28 cellular contexts compared by ENCODE assay signal in the genomic region with DNA sequence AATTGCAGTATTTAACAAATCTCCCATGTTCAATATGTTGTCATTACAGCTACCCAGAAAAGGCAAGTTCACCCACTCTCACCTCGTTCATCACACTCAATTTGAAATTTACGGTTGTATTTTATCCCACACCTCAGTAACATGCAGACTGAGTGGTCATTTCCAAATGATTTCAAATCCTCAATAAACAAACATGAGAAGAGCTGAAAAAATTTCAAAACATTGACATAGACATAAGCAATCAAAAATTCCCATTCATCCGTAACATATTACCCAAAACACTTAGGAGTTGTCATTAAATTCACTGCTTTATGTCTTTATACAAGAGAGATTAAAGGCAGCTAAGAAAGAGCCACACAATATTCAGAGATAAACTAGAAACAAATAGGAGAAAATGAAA.
"Had no signal": no experiment of that assay in that cellular context is flagged by ENCODE, and none has a peak within 500 bp of the region (broad histone marks: within the 10 kb centered on the region; RNA-seq: fewer than 3 reads in every experiment).

No MANE protein-coding gene starts in this region.

- ATAC-seq: left colon; left lung; lower lobe of right lung; naive thymus-derived CD8-positive, alpha-beta T cell; right cardiac atrium; sciatic nerve; stimulated activated naive B cell treated with anti-CD40 and anti-IgM and Interleukin-4, amounts not matched to agents 10 μg/mL and 1 μg/mL and 100 μg/mL, for 72 hours; stimulated activated naive CD8-positive, alpha-beta T cell treated with anti-CD3 and anti-CD28 coated beads, Interleukin-15, Interleukin-2, amounts not matched to agents 100 U/mL and 50 U/mL, for 24 hours had no signal

- H3K27me3 ChIP-seq: left lung, pancreas, stomach, testis, thyroid gland, transverse colon, upper lobe of left lung had no signal

- FAIRE-seq: kidney, pancreas, urothelium cell line had no signal

- DNase-seq: hippocampal formation; kidney; left colon; left lung; lower lobe of right lung; mammary epithelial cell; mesenchymal stem cell; naive thymus-derived CD8-positive, alpha-beta T cell; nucleus accumbens; pancreas; posterior cingulate gyrus; retina; right cardiac atrium; stimulated activated CD4-positive, alpha-beta T cell treated with anti-CD3 and anti-CD28 coated beads, Interleukin-12 subunit alpha, Interleukin-12 subunit beta, amount 100 ng/mL, for 4 hours; stimulated activated CD4-positive, alpha-beta T cell treated with anti-CD3 and anti-CD28 coated beads, Interleukin-15, amount 100 ng/mL, for 24 hours; stimulated activated CD4-positive, alpha-beta T cell treated with anti-CD3 and anti-CD28 coated beads, Interleukin-2, amount 100 ng/mL, for 24 hours; stimulated activated CD4-positive, alpha-beta T cell treated with anti-CD3 and anti-CD28 coated beads, Interleukin-4, amount 100 ng/mL, for 1 hour; stimulated activated naive B cell treated with anti-CD40 and anti-IgM and Interleukin-4, amounts not matched to agents 10 μg/mL and 1 μg/mL and 100 μg/mL, for 72 hours; stimulated activated naive CD8-positive, alpha-beta T cell treated with anti-CD3 and anti-CD28 coated beads, Interleukin-15, Interleukin-2, amounts not matched to agents 100 U/mL and 50 U/mL, for 24 hours; stomach; testis; thyroid gland; transverse colon; upper lobe of left lung had no signal

- H3K36me3 ChIP-seq: left lung, lower lobe of right lung, pancreas, prostate gland, stomach, thyroid gland, transverse colon, upper lobe of left lung had no signal

- H3K4me1 ChIP-seq: left lung, lower lobe of right lung, pancreas, prostate gland, stomach, testis, thyroid gland, transverse colon had no signal

- H3K4me3 ChIP-seq: left lung, lower lobe of right lung, pancreas, prostate gland, skin epidermis, stomach, testis, thyroid gland, transverse colon, upper lobe of left lung had no signal

- H3K9me3 ChIP-seq: lower lobe of right lung, pancreas, prostate gland, stomach, testis, thyroid gland, transverse colon, upper lobe of left lung had no signal
